In the genomic region with DNA sequence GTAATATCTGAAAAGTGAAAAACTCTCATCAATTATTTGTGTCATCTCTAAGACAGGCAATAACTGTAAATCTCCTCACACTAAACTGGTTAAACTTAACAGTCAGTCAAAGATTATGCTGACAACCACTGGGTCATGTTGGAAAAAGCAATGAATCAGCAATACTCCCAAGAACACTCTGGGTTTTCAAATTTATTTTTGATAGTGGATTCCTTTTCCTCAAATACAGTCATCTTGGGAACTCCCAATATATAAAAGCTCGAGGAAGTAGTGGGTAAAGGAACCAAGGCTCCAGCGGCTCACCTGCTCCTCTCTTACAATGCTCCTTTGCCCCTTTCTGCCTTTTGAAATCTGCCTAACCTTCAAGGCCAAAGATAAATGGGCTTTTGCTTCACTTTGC, we compare ENCODE assay signal across 1 cellular context.
TF ChIP-seq lines count a peak whose summit lies in the region.

No MANE protein-coding gene starts in this region.

TF ChIP-seq in K562, 482 proteins besides CTCF, POLR2A, EP300 and RAD21 (continued from another document):
- TF ChIP-seq, protein P1, sequence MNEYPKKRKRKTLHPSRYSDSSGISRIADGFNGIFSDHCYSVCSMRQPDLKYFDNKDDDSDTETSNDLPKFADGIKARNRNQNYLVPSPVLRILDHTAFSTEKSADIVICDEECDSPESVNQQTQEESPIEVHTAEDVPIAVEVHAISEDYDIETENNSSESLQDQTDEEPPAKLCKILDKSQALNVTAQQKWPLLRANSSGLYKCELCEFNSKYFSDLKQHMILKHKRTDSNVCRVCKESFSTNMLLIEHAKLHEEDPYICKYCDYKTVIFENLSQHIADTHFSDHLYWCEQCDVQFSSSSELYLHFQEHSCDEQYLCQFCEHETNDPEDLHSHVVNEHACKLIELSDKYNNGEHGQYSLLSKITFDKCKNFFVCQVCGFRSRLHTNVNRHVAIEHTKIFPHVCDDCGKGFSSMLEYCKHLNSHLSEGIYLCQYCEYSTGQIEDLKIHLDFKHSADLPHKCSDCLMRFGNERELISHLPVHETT (CRISPR knock-in tag; conservative IDR thresholded peaks at IDR 0.05 in 1 of 2, IDR thresholded peaks at IDR 0.05 in 1 of 2): no peak
- no peak for TF ChIP-seq ZNF263 (CRISPR knock-in tag; IDR thresholded peaks at IDR 0.05; ENCODE audit: borderline replicate concordance)
- no peak for TF ChIP-seq SP1 (CRISPR knock-in tag; IDR thresholded peaks at IDR 0.05)
- TF ChIP-seq, protein P2, sequence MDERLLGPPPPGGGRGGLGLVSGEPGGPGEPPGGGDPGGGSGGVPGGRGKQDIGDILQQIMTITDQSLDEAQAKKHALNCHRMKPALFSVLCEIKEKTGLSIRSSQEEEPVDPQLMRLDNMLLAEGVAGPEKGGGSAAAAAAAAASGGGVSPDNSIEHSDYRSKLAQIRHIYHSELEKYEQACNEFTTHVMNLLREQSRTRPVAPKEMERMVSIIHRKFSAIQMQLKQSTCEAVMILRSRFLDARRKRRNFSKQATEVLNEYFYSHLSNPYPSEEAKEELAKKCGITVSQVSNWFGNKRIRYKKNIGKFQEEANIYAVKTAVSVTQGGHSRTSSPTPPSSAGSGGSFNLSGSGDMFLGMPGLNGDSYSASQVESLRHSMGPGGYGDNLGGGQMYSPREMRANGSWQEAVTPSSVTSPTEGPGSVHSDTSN (CRISPR knock-in tag; IDR thresholded peaks at IDR 0.05; ENCODE audit: low read depth): no peak
- TF ChIP-seq, protein P2 (tag; conservative IDR thresholded peaks at IDR 0.05; ENCODE audit: low read depth): peak; percentile 89
- TF ChIP-seq DPF2 (IDR thresholded peaks at IDR 0.05): no peak
- no peak for TF ChIP-seq ELF4 (CRISPR knock-in tag; IDR thresholded peaks at IDR 0.05)
- TF ChIP-seq, protein P3, sequence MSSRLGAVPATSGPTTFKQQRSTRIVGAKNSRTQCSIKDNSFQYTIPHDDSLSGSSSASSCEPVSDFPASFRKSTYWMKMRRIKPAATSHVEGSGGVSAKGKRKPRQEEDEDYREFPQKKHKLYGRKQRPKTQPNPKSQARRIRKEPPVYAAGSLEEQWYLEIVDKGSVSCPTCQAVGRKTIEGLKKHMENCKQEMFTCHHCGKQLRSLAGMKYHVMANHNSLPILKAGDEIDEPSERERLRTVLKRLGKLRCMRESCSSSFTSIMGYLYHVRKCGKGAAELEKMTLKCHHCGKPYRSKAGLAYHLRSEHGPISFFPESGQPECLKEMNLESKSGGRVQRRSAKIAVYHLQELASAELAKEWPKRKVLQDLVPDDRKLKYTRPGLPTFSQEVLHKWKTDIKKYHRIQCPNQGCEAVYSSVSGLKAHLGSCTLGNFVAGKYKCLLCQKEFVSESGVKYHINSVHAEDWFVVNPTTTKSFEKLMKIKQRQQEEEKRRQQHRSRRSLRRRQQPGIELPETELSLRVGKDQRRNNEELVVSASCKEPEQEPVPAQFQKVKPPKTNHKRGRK (tag; IDR thresholded peaks at IDR 0.05): no peak
- TF ChIP-seq, protein P4, sequence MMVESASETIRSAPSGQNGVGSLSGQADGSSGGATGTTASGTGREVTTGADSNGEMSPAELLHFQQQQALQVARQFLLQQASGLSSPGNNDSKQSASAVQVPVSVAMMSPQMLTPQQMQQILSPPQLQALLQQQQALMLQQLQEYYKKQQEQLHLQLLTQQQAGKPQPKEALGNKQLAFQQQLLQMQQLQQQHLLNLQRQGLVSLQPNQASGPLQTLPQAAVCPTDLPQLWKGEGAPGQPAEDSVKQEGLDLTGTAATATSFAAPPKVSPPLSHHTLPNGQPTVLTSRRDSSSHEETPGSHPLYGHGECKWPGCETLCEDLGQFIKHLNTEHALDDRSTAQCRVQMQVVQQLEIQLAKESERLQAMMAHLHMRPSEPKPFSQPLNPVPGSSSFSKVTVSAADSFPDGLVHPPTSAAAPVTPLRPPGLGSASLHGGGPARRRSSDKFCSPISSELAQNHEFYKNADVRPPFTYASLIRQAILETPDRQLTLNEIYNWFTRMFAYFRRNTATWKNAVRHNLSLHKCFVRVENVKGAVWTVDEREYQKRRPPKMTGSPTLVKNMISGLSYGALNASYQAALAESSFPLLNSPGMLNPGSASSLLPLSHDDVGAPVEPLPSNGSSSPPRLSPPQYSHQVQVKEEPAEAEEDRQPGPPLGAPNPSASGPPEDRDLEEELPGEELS (CRISPR knock-in tag; IDR thresholded peaks at IDR 0.05; ENCODE audit: borderline replicate concordance): no peak
- TF ChIP-seq, protein P5, sequence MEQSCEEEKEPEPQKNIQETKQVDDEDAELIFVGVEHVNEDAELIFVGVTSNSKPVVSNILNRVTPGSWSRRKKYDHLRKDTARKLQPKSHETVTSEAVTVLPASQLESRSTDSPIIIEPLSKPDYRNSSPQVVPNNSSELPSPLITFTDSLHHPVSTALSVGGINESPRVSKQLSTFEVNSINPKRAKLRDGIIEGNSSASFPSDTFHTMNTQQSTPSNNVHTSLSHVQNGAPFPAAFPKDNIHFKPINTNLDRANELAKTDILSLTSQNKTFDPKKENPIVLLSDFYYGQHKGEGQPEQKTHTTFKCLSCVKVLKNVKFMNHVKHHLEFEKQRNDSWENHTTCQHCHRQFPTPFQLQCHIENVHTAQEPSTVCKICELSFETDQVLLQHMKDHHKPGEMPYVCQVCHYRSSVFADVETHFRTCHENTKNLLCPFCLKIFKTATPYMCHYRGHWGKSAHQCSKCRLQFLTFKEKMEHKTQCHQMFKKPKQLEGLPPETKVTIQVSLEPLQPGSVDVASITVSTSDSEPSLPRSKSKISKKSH (CRISPR knock-in tag; IDR thresholded peaks at IDR 0.05): no peak
- no peak for TF ChIP-seq SIX5 (IDR thresholded peaks at IDR 0.05; ENCODE audit: borderline replicate concordance in 1 of 2, insufficient read depth in 1 of 2, low read depth in 1 of 2, low read length in 2 of 2)
- no peak for TF ChIP-seq POLR2AphosphoS2 (IDR thresholded peaks at IDR 0.05; ENCODE audit: low read length)
- TF ChIP-seq, protein P6, sequence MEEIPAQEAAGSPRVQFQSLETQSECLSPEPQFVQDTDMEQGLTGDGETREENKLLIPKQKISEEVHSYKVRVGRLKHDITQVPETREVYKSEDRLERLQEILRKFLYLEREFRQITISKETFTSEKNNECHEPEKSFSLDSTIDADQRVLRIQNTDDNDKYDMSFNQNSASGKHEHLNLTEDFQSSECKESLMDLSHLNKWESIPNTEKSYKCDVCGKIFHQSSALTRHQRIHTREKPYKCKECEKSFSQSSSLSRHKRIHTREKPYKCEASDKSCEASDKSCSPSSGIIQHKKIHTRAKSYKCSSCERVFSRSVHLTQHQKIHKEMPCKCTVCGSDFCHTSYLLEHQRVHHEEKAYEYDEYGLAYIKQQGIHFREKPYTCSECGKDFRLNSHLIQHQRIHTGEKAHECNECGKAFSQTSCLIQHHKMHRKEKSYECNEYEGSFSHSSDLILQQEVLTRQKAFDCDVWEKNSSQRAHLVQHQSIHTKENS (CRISPR knock-in tag; IDR thresholded peaks at IDR 0.05): no peak
- no peak for TF ChIP-seq TRIM24 (IDR thresholded peaks at IDR 0.05)
- TF ChIP-seq KDM5B (IDR thresholded peaks at IDR 0.05; ENCODE audit: insufficient replicate concordance, low read depth, low read length): no peak
- no peak for TF ChIP-seq ETV6 (IDR thresholded peaks at IDR 0.05; ENCODE audit: borderline replicate concordance in 1 of 2, low read depth in 2 of 2, low read length in 1 of 2)
- TF ChIP-seq ETV6 (CRISPR knock-in tag; IDR thresholded peaks at IDR 0.05; ENCODE audit: borderline replicate concordance): no peak
- no peak for TF ChIP-seq CBX1 (IDR thresholded peaks at IDR 0.05; ENCODE audit: low read depth)
- no peak for TF ChIP-seq TAF1 (IDR thresholded peaks at IDR 0.05; ENCODE audit: control insufficient read depth, extremely low read depth, insufficient read depth, low read length, severe bottlenecking)
- no peak for TF ChIP-seq FOXM1 (IDR thresholded peaks at IDR 0.05; ENCODE audit: low read depth)
- TF ChIP-seq FOXM1 (CRISPR knock-in tag; IDR thresholded peaks at IDR 0.05; ENCODE audit: low read depth): no peak
- peak; percentile 85 for TF ChIP-seq ZNF316 (IDR thresholded peaks at IDR 0.05)
- no peak for TF ChIP-seq SRSF9 (IDR thresholded peaks at IDR 0.05; ENCODE audit: borderline replicate concordance, low read depth, low read length)
- TF ChIP-seq PURB (CRISPR knock-in tag; IDR thresholded peaks at IDR 0.05; ENCODE audit: low read depth): no peak
- no peak for TF ChIP-seq CHD4 (IDR thresholded peaks at IDR 0.05; ENCODE audit: insufficient read depth, insufficient replicate concordance, low read depth, low read length, poor library complexity, severe bottlenecking)
- TF ChIP-seq BRCA1 (IDR thresholded peaks at IDR 0.05): no peak
- no peak for TF ChIP-seq BRCA1 (CRISPR knock-in tag; IDR thresholded peaks at IDR 0.05)
- no peak for TF ChIP-seq EGR1 (conservative IDR thresholded peaks at IDR 0.05)
- TF ChIP-seq KAT8 (IDR thresholded peaks at IDR 0.05; ENCODE audit: low read depth): no peak
- peak; percentile 55 for TF ChIP-seq C11orf30 (IDR thresholded peaks at IDR 0.05; ENCODE audit: low read depth)
- TF ChIP-seq NUFIP1 (IDR thresholded peaks at IDR 0.05; ENCODE audit: partially characterized antibody): no peak
- TF ChIP-seq MTF1 (CRISPR knock-in tag; IDR thresholded peaks at IDR 0.05; ENCODE audit: borderline replicate concordance): no peak
- TF ChIP-seq, protein P7, sequence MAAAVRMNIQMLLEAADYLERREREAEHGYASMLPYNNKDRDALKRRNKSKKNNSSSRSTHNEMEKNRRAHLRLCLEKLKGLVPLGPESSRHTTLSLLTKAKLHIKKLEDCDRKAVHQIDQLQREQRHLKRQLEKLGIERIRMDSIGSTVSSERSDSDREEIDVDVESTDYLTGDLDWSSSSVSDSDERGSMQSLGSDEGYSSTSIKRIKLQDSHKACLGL (CRISPR knock-in tag; IDR thresholded peaks at IDR 0.05; ENCODE audit: borderline replicate concordance, poor library complexity, severe bottlenecking): no peak
- no peak for TF ChIP-seq WHSC1 (IDR thresholded peaks at IDR 0.05; ENCODE audit: low read length)
- 0 out of 2 replicates have a peak, but pooled peaks have one; percentile 30 for TF ChIP-seq MAFK (IDR thresholded peaks at IDR 0.05; ENCODE audit: low read length)
- TF ChIP-seq MEF2D (tag; conservative IDR thresholded peaks at IDR 0.05; ENCODE audit: low read depth): no peak
- no peak for TF ChIP-seq ESRRB (CRISPR knock-in tag; IDR thresholded peaks at IDR 0.05; ENCODE audit: borderline replicate concordance)
- TF ChIP-seq GTF2E2 (tag; IDR thresholded peaks at IDR 0.05): no peak
- no peak for TF ChIP-seq ZNF586 (CRISPR knock-in tag; conservative IDR thresholded peaks at IDR 0.05)
- TF ChIP-seq ARHGAP35 (IDR thresholded peaks at IDR 0.05; ENCODE audit: partially characterized antibody): no peak
- TF ChIP-seq MXI1 (IDR thresholded peaks at IDR 0.05; ENCODE audit: low read depth, low read length): no peak
- TF ChIP-seq ELF1 (tag; IDR thresholded peaks at IDR 0.05): no peak
- TF ChIP-seq, protein P8, sequence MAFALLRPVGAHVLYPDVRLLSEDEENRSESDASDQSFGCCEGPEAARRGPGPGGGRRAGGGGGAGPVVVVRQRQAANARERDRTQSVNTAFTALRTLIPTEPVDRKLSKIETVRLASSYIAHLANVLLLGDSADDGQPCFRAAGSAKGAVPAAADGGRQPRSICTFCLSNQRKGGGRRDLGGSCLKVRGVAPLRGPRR (CRISPR knock-in tag; IDR thresholded peaks at IDR 0.05): no peak
- TF ChIP-seq RFX7 (CRISPR knock-in tag; IDR thresholded peaks at IDR 0.05): no peak
- TF ChIP-seq, protein P9, sequence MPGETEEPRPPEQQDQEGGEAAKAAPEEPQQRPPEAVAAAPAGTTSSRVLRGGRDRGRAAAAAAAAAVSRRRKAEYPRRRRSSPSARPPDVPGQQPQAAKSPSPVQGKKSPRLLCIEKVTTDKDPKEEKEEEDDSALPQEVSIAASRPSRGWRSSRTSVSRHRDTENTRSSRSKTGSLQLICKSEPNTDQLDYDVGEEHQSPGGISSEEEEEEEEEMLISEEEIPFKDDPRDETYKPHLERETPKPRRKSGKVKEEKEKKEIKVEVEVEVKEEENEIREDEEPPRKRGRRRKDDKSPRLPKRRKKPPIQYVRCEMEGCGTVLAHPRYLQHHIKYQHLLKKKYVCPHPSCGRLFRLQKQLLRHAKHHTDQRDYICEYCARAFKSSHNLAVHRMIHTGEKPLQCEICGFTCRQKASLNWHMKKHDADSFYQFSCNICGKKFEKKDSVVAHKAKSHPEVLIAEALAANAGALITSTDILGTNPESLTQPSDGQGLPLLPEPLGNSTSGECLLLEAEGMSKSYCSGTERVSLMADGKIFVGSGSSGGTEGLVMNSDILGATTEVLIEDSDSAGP (CRISPR knock-in tag; IDR thresholded peaks at IDR 0.05): no peak
